1 cellular context compared by ENCODE assay signal in the genomic region with DNA sequence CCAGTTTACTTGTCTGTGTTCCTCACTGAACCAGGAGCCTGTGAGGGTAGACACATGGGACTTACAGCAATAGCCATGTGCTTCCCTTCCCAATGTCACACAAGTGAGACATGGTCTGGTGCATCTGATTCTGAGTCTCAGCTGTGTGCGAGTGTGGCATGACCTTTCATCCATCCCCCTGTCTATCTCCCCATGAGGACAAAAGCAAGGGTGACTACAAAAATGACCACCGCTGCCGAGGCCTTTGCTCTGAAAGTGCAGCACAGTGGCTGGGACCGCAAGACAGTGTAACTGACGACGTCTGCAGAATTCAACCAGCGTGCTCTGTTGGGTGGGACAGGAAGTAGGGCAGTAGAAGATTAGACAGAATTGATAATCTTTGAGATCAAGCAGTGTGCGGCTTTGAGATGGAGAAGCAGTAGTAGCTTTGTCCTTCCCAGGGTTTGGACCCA.
TF ChIP-seq lines count a peak whose summit lies in the region.

No MANE protein-coding gene starts in this region.

TF ChIP-seq in K562, 482 proteins besides CTCF, POLR2A, EP300 and RAD21 (continued from another document and continues in another):
- TF ChIP-seq ZBTB40 (IDR thresholded peaks at IDR 0.05) (0 out of 2 replicates have a peak, but pooled peaks have one; percentile 22), ZBTB40 (CRISPR knock-in tag; IDR thresholded peaks at IDR 0.05) (no peak), NR2C2 (CRISPR knock-in tag; IDR thresholded peaks at IDR 0.05) (no peak), NR2C2 (tag; IDR thresholded peaks at IDR 0.05) (peak; percentile 35; the same call in 1 of the 2 replicates), NFXL1 (CRISPR knock-in tag; IDR thresholded peaks at IDR 0.05) (0 out of 2 replicates have a peak, but pooled peaks have one; percentile 53), TAL1 (IDR thresholded peaks at IDR 0.05) (peak; percentile 43; the same call in 1 of the 2 replicates), ZNF639 (CRISPR knock-in tag; conservative IDR thresholded peaks at IDR 0.05 in 1 of 2, IDR thresholded peaks at IDR 0.05 in 1 of 2) (peak in 1 of 2 experiments; percentile 65; a peak in 1 of 4 replicates), TCF3 (CRISPR knock-in tag; IDR thresholded peaks at IDR 0.05) (peak; percentile 54), EWSR1 (IDR thresholded peaks at IDR 0.05; ENCODE audit: borderline replicate concordance, low read depth, partially characterized antibody) (no peak), SIX5 (IDR thresholded peaks at IDR 0.05; ENCODE audit: borderline replicate concordance in 1 of 2, insufficient read depth in 1 of 2, low read depth in 1 of 2, low read length in 2 of 2) (no peak), ZNF232 (CRISPR knock-in tag; IDR thresholded peaks at IDR 0.05) (0 out of 2 replicates have a peak, but pooled peaks have one; percentile 46), ZNF644 (tag; IDR thresholded peaks at IDR 0.05; ENCODE audit: low read depth) (0 out of 2 replicates have a peak, but pooled peaks have one; percentile 11), L3MBTL2 (IDR thresholded peaks at IDR 0.05) (peak; percentile 93), FOXO4 (CRISPR knock-in tag; IDR thresholded peaks at IDR 0.05) (0 out of 2 replicates have a peak, but pooled peaks have one; percentile 3), ARID3B (CRISPR knock-in tag; IDR thresholded peaks at IDR 0.05; ENCODE audit: borderline replicate concordance) (no peak), MAZ (CRISPR knock-in tag; conservative IDR thresholded peaks at IDR 0.05 in 1 of 2, IDR thresholded peaks at IDR 0.05 in 1 of 2) (peak in 1 of 2 experiments; percentile 25; a peak in 1 of 4 replicates), ARID1B (IDR thresholded peaks at IDR 0.05) (peak; percentile 60), BCOR (IDR thresholded peaks at IDR 0.05) (no peak), EP400 (IDR thresholded peaks at IDR 0.05) (0 out of 2 replicates have a peak, but pooled peaks have one; percentile 43), MAFF (IDR thresholded peaks at IDR 0.05; ENCODE audit: low read length) (peak; percentile 18; the same call in 1 of the 2 replicates), ATF7 (IDR thresholded peaks at IDR 0.05) (0 out of 2 replicates have a peak, but pooled peaks have one; percentile 9), SMAD3 (CRISPR knock-in tag; conservative IDR thresholded peaks at IDR 0.05) (peak; percentile 76), FOXP4 (CRISPR knock-in tag; IDR thresholded peaks at IDR 0.05; ENCODE audit: borderline replicate concordance) (0 out of 2 replicates have a peak, but pooled peaks have one; percentile 83), ID3 (CRISPR knock-in tag; IDR thresholded peaks at IDR 0.05) (no peak), ID3 (tag; IDR thresholded peaks at IDR 0.05) (peak; percentile 42; the same call in 1 of the 2 replicates), RCOR1 (IDR thresholded peaks at IDR 0.05; ENCODE audit: borderline replicate concordance in 1 of 2, low read depth in 2 of 2, low read length in 2 of 2) (peak in 1 of 2 experiments; percentile 41; a peak in 1 of 4 replicates)
- TF ChIP-seq, protein P1, sequence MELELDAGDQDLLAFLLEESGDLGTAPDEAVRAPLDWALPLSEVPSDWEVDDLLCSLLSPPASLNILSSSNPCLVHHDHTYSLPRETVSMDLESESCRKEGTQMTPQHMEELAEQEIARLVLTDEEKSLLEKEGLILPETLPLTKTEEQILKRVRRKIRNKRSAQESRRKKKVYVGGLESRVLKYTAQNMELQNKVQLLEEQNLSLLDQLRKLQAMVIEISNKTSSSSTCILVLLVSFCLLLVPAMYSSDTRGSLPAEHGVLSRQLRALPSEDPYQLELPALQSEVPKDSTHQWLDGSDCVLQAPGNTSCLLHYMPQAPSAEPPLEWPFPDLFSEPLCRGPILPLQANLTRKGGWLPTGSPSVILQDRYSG (tag; conservative IDR thresholded peaks at IDR 0.05; ENCODE audit: low read depth) = peak; percentile 61; the same call in 1 of the 2 replicates
- TF ChIP-seq, protein P2, sequence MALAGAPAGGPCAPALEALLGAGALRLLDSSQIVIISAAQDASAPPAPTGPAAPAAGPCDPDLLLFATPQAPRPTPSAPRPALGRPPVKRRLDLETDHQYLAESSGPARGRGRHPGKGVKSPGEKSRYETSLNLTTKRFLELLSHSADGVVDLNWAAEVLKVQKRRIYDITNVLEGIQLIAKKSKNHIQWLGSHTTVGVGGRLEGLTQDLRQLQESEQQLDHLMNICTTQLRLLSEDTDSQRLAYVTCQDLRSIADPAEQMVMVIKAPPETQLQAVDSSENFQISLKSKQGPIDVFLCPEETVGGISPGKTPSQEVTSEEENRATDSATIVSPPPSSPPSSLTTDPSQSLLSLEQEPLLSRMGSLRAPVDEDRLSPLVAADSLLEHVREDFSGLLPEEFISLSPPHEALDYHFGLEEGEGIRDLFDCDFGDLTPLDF (CRISPR knock-in tag; IDR thresholded peaks at IDR 0.05) = no peak
- TF ChIP-seq, protein P3, sequence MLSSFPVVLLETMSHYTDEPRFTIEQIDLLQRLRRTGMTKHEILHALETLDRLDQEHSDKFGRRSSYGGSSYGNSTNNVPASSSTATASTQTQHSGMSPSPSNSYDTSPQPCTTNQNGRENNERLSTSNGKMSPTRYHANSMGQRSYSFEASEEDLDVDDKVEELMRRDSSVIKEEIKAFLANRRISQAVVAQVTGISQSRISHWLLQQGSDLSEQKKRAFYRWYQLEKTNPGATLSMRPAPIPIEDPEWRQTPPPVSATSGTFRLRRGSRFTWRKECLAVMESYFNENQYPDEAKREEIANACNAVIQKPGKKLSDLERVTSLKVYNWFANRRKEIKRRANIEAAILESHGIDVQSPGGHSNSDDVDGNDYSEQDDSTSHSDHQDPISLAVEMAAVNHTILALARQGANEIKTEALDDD (IDR thresholded peaks at IDR 0.05) = no peak
